14 cellular contexts compared by ENCODE assay signal in the genomic region with DNA sequence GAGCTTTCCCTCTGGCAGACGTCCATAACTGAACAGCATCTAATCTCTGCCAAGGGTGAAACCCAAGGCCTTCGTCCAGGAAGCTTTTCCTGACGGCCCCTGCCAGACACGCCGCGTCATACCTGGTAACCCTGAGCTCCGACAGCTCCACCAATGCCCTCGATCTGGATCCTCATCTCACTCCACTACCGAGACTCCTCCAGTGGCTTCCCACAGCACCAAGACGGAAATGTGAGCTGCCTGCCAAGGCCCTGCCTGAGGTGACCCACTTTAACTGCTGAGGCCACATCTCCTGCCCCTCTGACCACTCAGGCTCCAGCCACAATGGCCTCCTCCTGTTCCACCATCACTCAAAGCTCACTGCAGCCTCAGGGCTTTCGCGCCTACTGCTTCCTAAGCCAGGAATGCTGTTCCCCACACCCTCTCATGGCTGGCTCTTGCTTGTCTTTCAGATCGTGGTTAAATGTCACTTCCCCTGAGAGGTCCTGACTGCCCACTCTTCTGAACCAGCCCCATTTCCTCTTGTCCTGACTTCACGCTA.
DNase-seq lines count a peak whose midpoint lies in the region; ATAC-seq and TF ChIP-seq lines count a peak whose summit lies in the region.
"Had no signal": no experiment of that assay in that cellular context is flagged by ENCODE, and none has a peak within 500 bp of the region (broad histone marks: within the 10 kb centered on the region; RNA-seq: fewer than 3 reads in every experiment).

No MANE protein-coding gene starts in this region.

- H3K9me3 Mint-ChIP-seq in H9: no peaks in the 10 kb centered on the region
- no peaks in the 10 kb centered on the region for H3K9me3 Mint-ChIP-seq in natural killer cell

- H3K27me3 ChIP-seq in A673 (replicated peaks; ENCODE audit: insufficient read depth, low read depth, low read length, poor library complexity) (no peaks in the 10 kb centered on the region), H9 (ENCODE audit: insufficient read depth, low read length) (no peaks in the 10 kb centered on the region)
- H3K27me3 ChIP-seq: ovary had no signal

- peaks cover 44% of the 10 kb centered on the region for H3K36me3 ChIP-seq in A673 (ENCODE audit: insufficient read depth, low read length, poor library complexity, severe bottlenecking)
- H3K36me3 ChIP-seq: ovary had no signal

- H3K36me3 Mint-ChIP-seq in H9 (ENCODE audit: insufficient read depth in 1 of 3, low read depth in 3 of 3) (peaks cover 0 to 5% (median 2%) of the 10 kb centered on the region in 3 experiments; a peak in 2 of 7 replicates), natural killer cell (peaks cover 13% of the 10 kb centered on the region)

- H4K5ac ChIP-seq in H9 (ENCODE audit: insufficient read length, low read depth, low read length): no peak overlapping the region

- no CpG with 5 or more reads among the region's 14 CpGs for WGBS in H9 (ENCODE audit: extremely low coverage, insufficient read length, low lambda C conversion rate)

- no peak overlapping the region for H2BK120ac ChIP-seq in H9 (ENCODE audit: low read depth, low read length, poor library complexity, severe bottlenecking)

- H3K79me1 ChIP-seq in H9 (ENCODE audit: insufficient read depth, low read depth, low read length, poor library complexity, severe bottlenecking): no peaks in the 10 kb centered on the region

- no peak overlapping the region for H3K4me3 ChIP-seq in A673 (ENCODE audit: low read depth, low read length, poor library complexity, severe bottlenecking)
- H3K4me3 ChIP-seq: GM12878, ovary had no signal

- H3K9ac ChIP-seq in H9 (ENCODE audit: extremely low read depth, insufficient read length, low read length): no peak overlapping the region

- H2BK12ac ChIP-seq in H9 (ENCODE audit: insufficient read length, low read depth, low read length): no peak overlapping the region

- intact Hi-C loops in A673 (cut with micrococcal nuclease; ENCODE audit: unreplicated experiment) (loop anchor here (5.0 kb wide), 1 partner anchor 143 kb away; a partner anchor contains a TSS), natural killer cell (cut with micrococcal nuclease) (loop anchor here (10.0 kb wide), 1 partner anchor 140 kb away; a partner anchor contains a TSS)

- H3K4ac ChIP-seq in H9 (ENCODE audit: low read depth, low read length): no peak overlapping the region

- peaks cover 80% of the 10 kb centered on the region for H3K4me1 ChIP-seq in A673 (ENCODE audit: insufficient read depth, low read length, poor library complexity, severe bottlenecking)
- peaks cover 7% of the 10 kb centered on the region; the same call in 1 of the 2 replicates for H3K4me1 ChIP-seq in H9 (ENCODE audit: insufficient read depth, low read length)

- H3K27me3 Mint-ChIP-seq in H9 (ENCODE audit: low read depth) (peaks cover 2% of the 10 kb centered on the region; the same call in 1 of the 2 replicates), natural killer cell (ENCODE audit: low read depth in 2 of 2) (no peaks in the 10 kb centered on the region)

- no peak overlapping the region for H3K14ac ChIP-seq in H9 (ENCODE audit: insufficient read depth, low read length)

- no TSS peak for BruUV-seq in A673 (replicated peaks; lab: Mats Ljungman, UMichigan)

- no peak overlapping the region for H3T11ph ChIP-seq in H9 (ENCODE audit: low read length)

- POLR2A ChIA-PET in A673 (lab: Charles Lee; ENCODE audit: low non-redundant PET): no interaction called here

- CTCF ChIA-PET in A673 (lab: Charles Lee): interaction anchor here (1.9 kb wide), 1 partner anchor 27 kb away, joined by 4 read pairs; no protein-coding TSS in a partner anchor

- no peak overlapping the region for H3K4me2 ChIP-seq in H9 (ENCODE audit: insufficient read depth, insufficient read length, low read length)

- no peak overlapping the region for H3K56ac ChIP-seq in H9 (ENCODE audit: insufficient read length, low read depth, low read length)

- H3K4me1 Mint-ChIP-seq in H9: peaks cover 16 to 29% of the 10 kb centered on the region in 2 experiments
- H3K4me1 Mint-ChIP-seq in natural killer cell: peaks cover 30 to 62% of the 10 kb centered on the region in 2 donors

- no peaks in the 10 kb centered on the region for H3K79me2 ChIP-seq in H9 (ENCODE audit: insufficient read depth, low read length)

- no peak overlapping the region for H2AK5ac ChIP-seq in H9 (ENCODE audit: insufficient read length, low read length)

- H2BK15ac ChIP-seq in H9 (ENCODE audit: low read depth, low read length): no peak overlapping the region

- no peak overlapping the region for H4K91ac ChIP-seq in H9 (ENCODE audit: insufficient read length, low read depth, low read length)

- no peak for DNase-seq in A673 (ENCODE audit: low spot score)
- DNase-seq in H9: no peak
- DNase-seq in natural killer cell: no peak
- no peak for DNase-seq in HUDEP-2 (lab: John Stamatoyannopoulos, UW; ENCODE audit: unreplicated experiment in 76 of 76)
- no peak for DNase-seq in DMS153 treated with DMSO at 0.1 percent for 48 hours (lab: John Stamatoyannopoulos, UW; ENCODE audit: unreplicated experiment)
- DNase-seq: amygdala, NCI-H2107, ovary had no signal

- no peak overlapping the region for H3K18ac ChIP-seq in H9 (ENCODE audit: insufficient read length, low read depth, low read length)

- H3K27ac ChIP-seq in A673 (ENCODE audit: low read depth, low read length, poor library complexity, severe bottlenecking) (peak overlapping the region; percentile 92), H9 (ENCODE audit: insufficient read length, low read depth, low read length) (no peak overlapping the region), angular gyrus (ENCODE audit: low read depth, low read length) (peak overlapping the region; percentile 32)
- H3K27ac ChIP-seq: epithelial cell of prostate, ovary had no signal

- H3K23me2 ChIP-seq in H9 (ENCODE audit: insufficient read length, low read depth, low read length, poor library complexity, severe bottlenecking): no peaks in the 10 kb centered on the region

- H2AFZ ChIP-seq in H9 (ENCODE audit: low read length): no peak overlapping the region

- ATAC-seq in natural killer cell: no peak
- ATAC-seq in GM21529 (IDR thresholded peaks at IDR 0.05; ENCODE audit: unreplicated experiment): no peak
- ATAC-seq in HG02970 (IDR thresholded peaks at IDR 0.05; ENCODE audit: low FRiP score, unreplicated experiment): no peak
- ATAC-seq: activated CD4-positive, CD25-positive, alpha-beta regulatory T cell treated with anti-CD3 and anti-CD28 coated beads, Interleukin-2, amount 50 U/mL, for 24 hours; GM12878 had no signal

- H3K9me3 ChIP-seq in A673 (ENCODE audit: low read depth, low read length, poor library complexity, severe bottlenecking) (no peaks in the 10 kb centered on the region), H9 (ENCODE audit: control insufficient read depth, low read depth, low read length) (no peaks in the 10 kb centered on the region)
- H3K9me3 ChIP-seq: ovary had no signal

- no peak overlapping the region for H2BK5ac ChIP-seq in H9 (ENCODE audit: insufficient read length, low read length)

- no peak for TF ChIP-seq CTCF in A673 (conservative IDR thresholded peaks at IDR 0.05; ENCODE audit: low read depth, low read length)
- no peak for TF ChIP-seq CTCF in H9 (conservative IDR thresholded peaks at IDR 0.05)
- no peak for TF ChIP-seq CTCF in natural killer cell (IDR thresholded peaks at IDR 0.05)

- no peak overlapping the region for H3K23ac ChIP-seq in H9 (ENCODE audit: insufficient read length, low read depth, low read length)

- H3K27ac Mint-ChIP-seq in H9: peak overlapping the region in 2 of 3 experiments; percentile 33 to 72; a peak in 6 of 7 replicates
- no peak overlapping the region for H3K27ac Mint-ChIP-seq in natural killer cell

- no peak overlapping the region for H4K8ac ChIP-seq in H9 (replicated peaks; ENCODE audit: insufficient read length, low read depth, low read length)

- H3K4me3 Mint-ChIP-seq in H9: no peak overlapping the region
- H3K4me3 Mint-ChIP-seq in natural killer cell: peak overlapping the region; percentile 75

- no peaks in the 10 kb centered on the region for H4K20me1 ChIP-seq in H9 (ENCODE audit: control insufficient read depth, insufficient read depth, insufficient read length)

- H2BK20ac ChIP-seq in H9 (ENCODE audit: low read depth, low read length, poor library complexity, severe bottlenecking): no peak overlapping the region

Comparison
In these comparisons a context has a peak if more than half of its experiments do, and no peak if none do; other contexts are left out.
1. H3K27ac Mint-ChIP-seq: peak in H9 (2 of 3); none in natural killer cell (0 of 2).